ENCODE assay signal across 9 cellular contexts in genomic region chr17:68599873-68600122, GRCh38. TPM values are rescaled to one million over a fixed set of nuclear protein-coding genes. Genes with fewer than 3 reads are reported as not detected.
A peak's percentile ranks its signal among the peaks of the same experiment; 100 is the strongest.
DNase-seq lines count a peak whose midpoint lies in the region; ATAC-seq and TF ChIP-seq lines count a peak whose summit lies in the region.
"Had no signal": no experiment of that assay in that cellular context is flagged by ENCODE, and none has a peak within 500 bp of the region (broad histone marks: within the 10 kb centered on the region; RNA-seq: fewer than 3 reads in every experiment).

No MANE protein-coding gene starts in this region.

- no peaks in the 10 kb centered on the region for H4K20me1 ChIP-seq in osteoblast (ENCODE audit: insufficient read depth, low read length)

- H3K4me1 ChIP-seq in left ventricle myocardium inferior: peaks cover 55% of the 10 kb centered on the region
- H3K4me1 ChIP-seq in osteoblast (ENCODE audit: insufficient read depth, low read length): peaks cover 43% of the 10 kb centered on the region

- DNase-seq in CD14-positive monocyte (ENCODE audit: low spot score) (no peak), left ventricle myocardium inferior (peak; percentile 19), osteoblast (ENCODE audit: insufficient read length, low spot score, missing footprints) (peak; percentile 83), NCI-H524 (lab: John Stamatoyannopoulos, UW) (no peak)
- DNase-seq in activated CD4-positive, alpha-beta memory T cell treated with anti-CD3 and anti-CD28 coated beads, Interleukin-2, amount 10 ng/mL, durations not matched to agents 7 days and 5 days: no peak
- DNase-seq in effector CD4-positive, alpha-beta T cell: no peak
- DNase-seq: KG1 had no signal

- CTCF ChIA-PET in activated CD4-positive, alpha-beta memory T cell treated with anti-CD3 and anti-CD28 coated beads, Interleukin-2, amount 10 ng/mL, durations not matched to agents 7 days and 5 days (lab: Charles Lee): no interaction called here

- H2AFZ ChIP-seq in osteoblast (ENCODE audit: low read length): peak overlapping the region; percentile 74

- peaks cover 50% of the 10 kb centered on the region for H3K4me1 Mint-ChIP-seq in CD14-positive monocyte
- H3K4me1 Mint-ChIP-seq in activated CD4-positive, alpha-beta memory T cell treated with anti-CD3 and anti-CD28 coated beads, Interleukin-2, amount 10 ng/mL, durations not matched to agents 7 days and 5 days: peaks cover 9% of the 10 kb centered on the region

- H3K27ac Mint-ChIP-seq in CD14-positive monocyte: peak overlapping the region in 5 of 7 donors; percentile 63 to 93 (median 82)
- H3K27ac Mint-ChIP-seq in activated CD4-positive, alpha-beta memory T cell treated with anti-CD3 and anti-CD28 coated beads, Interleukin-2, amount 10 ng/mL, durations not matched to agents 7 days and 5 days: no peak overlapping the region

- peaks cover 25% of the 10 kb centered on the region for H3K27me3 ChIP-seq in left ventricle myocardium inferior (ENCODE audit: low read depth)
- no peaks in the 10 kb centered on the region for H3K27me3 ChIP-seq in osteoblast (ENCODE audit: insufficient read depth, low read length)

- H3K9me3 ChIP-seq in left ventricle myocardium inferior (replicated peaks): no peaks in the 10 kb centered on the region
- no peaks in the 10 kb centered on the region for H3K9me3 ChIP-seq in osteoblast (ENCODE audit: low read depth, low read length)

- peaks cover 0 to 20% (median 8%) of the 10 kb centered on the region in 7 donors for H3K9me3 Mint-ChIP-seq in CD14-positive monocyte
- H3K9me3 Mint-ChIP-seq in activated CD4-positive, alpha-beta memory T cell treated with anti-CD3 and anti-CD28 coated beads, Interleukin-2, amount 10 ng/mL, durations not matched to agents 7 days and 5 days: no peaks in the 10 kb centered on the region

- intact Hi-C loops in CD14-positive monocyte (cut with micrococcal nuclease): loop anchor here (5.0 to 10.0 kb wide), 3 partner anchors 32 to 155 kb away; partner anchors contain the start of gene PRKAR1A (in 1 of the 2)
- intact Hi-C loops in left ventricle myocardium inferior (cut with micrococcal nuclease): no loop called here

- peaks cover 50 to 67% (median 60%) of the 10 kb centered on the region in 3 donors for H3K27me3 Mint-ChIP-seq in CD14-positive monocyte (ENCODE audit: low read depth in 3 of 3)
- H3K27me3 Mint-ChIP-seq in activated CD4-positive, alpha-beta memory T cell treated with anti-CD3 and anti-CD28 coated beads, Interleukin-2, amount 10 ng/mL, durations not matched to agents 7 days and 5 days: peaks cover 75% of the 10 kb centered on the region

- H3K27ac ChIP-seq in left ventricle myocardium inferior (replicated peaks) (peak overlapping the region; percentile 79), osteoblast (ENCODE audit: low read depth, low read length) (peak overlapping the region; percentile 71)

- peaks cover 10% of the 10 kb centered on the region for H3K79me2 ChIP-seq in osteoblast (ENCODE audit: insufficient read depth, low read length)

- peaks cover 15 to 39% of the 10 kb centered on the region in 2 donors for H3K36me3 Mint-ChIP-seq in CD14-positive monocyte
- no peaks in the 10 kb centered on the region for H3K36me3 Mint-ChIP-seq in activated CD4-positive, alpha-beta memory T cell treated with anti-CD3 and anti-CD28 coated beads, Interleukin-2, amount 10 ng/mL, durations not matched to agents 7 days and 5 days (ENCODE audit: low read depth)

- H3K4me3 ChIP-seq in left ventricle myocardium inferior (peak overlapping the region; percentile 83), osteoblast (ENCODE audit: insufficient read depth, low read length) (peak overlapping the region; percentile 79)

- H3K36me3 ChIP-seq in left ventricle myocardium inferior (no peaks in the 10 kb centered on the region), osteoblast (ENCODE audit: insufficient read depth, low read length) (peaks cover 5% of the 10 kb centered on the region)

- peak overlapping the region; percentile 86 to 91 for H3K4me3 Mint-ChIP-seq in CD14-positive monocyte
- peak overlapping the region; percentile 28 for H3K4me3 Mint-ChIP-seq in activated CD4-positive, alpha-beta memory T cell treated with anti-CD3 and anti-CD28 coated beads, Interleukin-2, amount 10 ng/mL, durations not matched to agents 7 days and 5 days

- POLR2A ChIA-PET in activated CD4-positive, alpha-beta memory T cell treated with anti-CD3 and anti-CD28 coated beads, Interleukin-2, amount 10 ng/mL, durations not matched to agents 7 days and 5 days (lab: Charles Lee): no interaction called here

- ATAC-seq in GM21576 (IDR thresholded peaks at IDR 0.05; ENCODE audit: unreplicated experiment) (no peak), GM18907 (IDR thresholded peaks at IDR 0.05; ENCODE audit: unreplicated experiment) (no peak)

- TF ChIP-seq CTCF in CD14-positive monocyte (IDR thresholded peaks at IDR 0.05) (no peak), left ventricle myocardium inferior (IDR thresholded peaks at IDR 0.05; ENCODE audit: borderline replicate concordance) (no peak), osteoblast (IDR thresholded peaks at IDR 0.05; ENCODE audit: extremely low read depth, low read depth, low read length) (no peak)

- H3K4me2 ChIP-seq in osteoblast (ENCODE audit: insufficient read depth, low read length): peak overlapping the region; percentile 86

RNA-seq across cellular contexts. Expression of gene FAM20A, which starts 1.4 kb away (rescaled TPM):
- 1 to 10 TPM in 1 of 2 donors, not detected in 1; 1.6 TPM for polyA plus RNA-seq in CD14-positive monocyte
- not detected for total RNA-seq in activated CD4-positive, alpha-beta memory T cell treated with anti-CD3 and anti-CD28 coated beads, Interleukin-2, amount 10 ng/mL, durations not matched to agents 7 days and 5 days
- total RNA-seq in left ventricle myocardium inferior: 2.9 TPM
- total RNA-seq in osteoblast: 63.3 and 72.2 TPM in 2 replicates

Comparison
In these comparisons a context has a peak if more than half of its experiments do, and no peak if none do; other contexts are left out.
1. DNase-seq: peak in left ventricle myocardium inferior (single experiment) and osteoblast (single experiment); none in CD14-positive monocyte (single experiment), activated CD4-positive, alpha-beta memory T cell treated with anti-CD3 and anti-CD28 coated beads, Interleukin-2, amount 10 ng/mL, durations not matched to agents 7 days and 5 days (single experiment), NCI-H524 (0 of 2) and effector CD4-positive, alpha-beta T cell (single experiment).
2. RNA of gene FAM20A, which starts 1.4 kb away (total RNA-seq): 63.3 to 72.2 TPM in osteoblast; 2.9 TPM in left ventricle myocardium inferior (single experiment) and not detected in activated CD4-positive, alpha-beta memory T cell treated with anti-CD3 and anti-CD28 coated beads, Interleukin-2, amount 10 ng/mL, durations not matched to agents 7 days and 5 days; every median in the first group is over 10 times any median in the second.